24 cellular contexts compared by ENCODE assay signal in genomic region chr4:100906973-100907372, GRCh38.
"Had no signal": no experiment of that assay in that cellular context is flagged by ENCODE, and none has a peak within 500 bp of the region (broad histone marks: within the 10 kb centered on the region; RNA-seq: fewer than 3 reads in every experiment).

No MANE protein-coding gene starts in this region.

- ATAC-seq: effector memory CD8-positive, alpha-beta T cell; esophagus mucosa; gastroesophageal sphincter; heart left ventricle; left colon; left lung; left ventricle myocardium superior; lower lobe of right lung; mucosa of descending colon; naive thymus-derived CD8-positive, alpha-beta T cell had no signal

- H3K4me2 ChIP-seq: hepatocyte had no signal

- DNase-seq: colonic mucosa; cortex of kidney; effector CD8-positive, alpha-beta T cell; effector memory CD8-positive, alpha-beta T cell; endodermal cell; erythroblast; esophagus squamous epithelium; heart left ventricle; hypothalamus; immature natural killer cell; islet precursor cell; kidney; kidney glomerular epithelial cell; left colon; left lung; left ventricle myocardium superior; lower lobe of right lung; mucosa of descending colon; naive B cell; naive thymus-derived CD8-positive, alpha-beta T cell had no signal

- H3K36me3 ChIP-seq: colonic mucosa, esophagus squamous epithelium, gastroesophageal sphincter, heart left ventricle, left lung, lower lobe of right lung had no signal

- H3K4me3 ChIP-seq: colonic mucosa, esophagus squamous epithelium, gastroesophageal sphincter, heart left ventricle, hepatocyte, left lung, lower lobe of right lung, mucosa of descending colon had no signal

- H3K27ac ChIP-seq: colonic mucosa, epithelial cell of prostate, esophagus squamous epithelium, gastroesophageal sphincter, heart left ventricle, hepatocyte, left lung, lower lobe of right lung had no signal

- H3K79me2 ChIP-seq: hepatocyte had no signal

- H3K9me3 ChIP-seq: colonic mucosa, esophagus squamous epithelium, gastroesophageal sphincter, left lung, lower lobe of right lung, mucosa of descending colon had no signal

- H3K27me3 ChIP-seq: colonic mucosa, esophagus squamous epithelium, gastroesophageal sphincter, heart left ventricle, hepatocyte, left lung had no signal

- H3K4me1 ChIP-seq: colonic mucosa, gastroesophageal sphincter, heart left ventricle, left lung, lower lobe of right lung had no signal
